In genomic region chr12:26935636-26936378, GRCh38 we compare ENCODE assay signal across 9 cellular contexts. TPM values are rescaled to one million over a fixed set of nuclear protein-coding genes. Genes with fewer than 3 reads are reported as not detected.
A peak's percentile ranks its signal among the peaks of the same experiment; 100 is the strongest.
DNase-seq lines count a peak whose midpoint lies in the region; ATAC-seq and TF ChIP-seq lines count a peak whose summit lies in the region.
"Had no signal": no experiment of that assay in that cellular context is flagged by ENCODE, and none has a peak within 500 bp of the region (broad histone marks: within the 10 kb centered on the region; RNA-seq: fewer than 3 reads in every experiment).

No MANE protein-coding gene starts in this region.

- CTCF ChIA-PET in AG04449 (lab: Yijun Ruan, JAX) (interaction anchor here (0.6 kb wide), 1 partner anchor 370 kb away, joined by 3 read pairs; no protein-coding TSS in a partner anchor), HEK293 (lab: Yijun Ruan, JAX) (interaction anchor here (1.0 kb wide), 1 partner anchor 81 kb away, joined by 3 read pairs; no protein-coding TSS in a partner anchor)
- CTCF ChIA-PET in activated CD8-positive, alpha-beta T cell treated with anti-CD3 and anti-CD28 coated beads, Interleukin-2, amount 10 ng/mL, durations not matched to agents 7 days and 5 days (lab: Charles Lee): interaction anchor here (1.2 to 2.2 kb wide), 4 partner anchors 10 to 78 kb away, joined by 3 to 7 read pairs (median 6); partner anchors contain the start of gene TM7SF3

- H3K27ac ChIP-seq in HEK293 (ENCODE audit: extremely low read depth, low read depth, low read length) (no peak overlapping the region), iPS-20b (ENCODE audit: low read length) (no peak overlapping the region)

- H3K4me3 Mint-ChIP-seq in activated CD8-positive, alpha-beta T cell treated with anti-CD3 and anti-CD28 coated beads, Interleukin-2, amount 10 ng/mL, durations not matched to agents 7 days and 5 days: peak overlapping the region; percentile 95

- H3K36me3 Mint-ChIP-seq in activated CD8-positive, alpha-beta T cell treated with anti-CD3 and anti-CD28 coated beads, Interleukin-2, amount 10 ng/mL, durations not matched to agents 7 days and 5 days (ENCODE audit: low read depth): peaks cover 57% of the 10 kb centered on the region

- H3K4me1 Mint-ChIP-seq in activated CD8-positive, alpha-beta T cell treated with anti-CD3 and anti-CD28 coated beads, Interleukin-2, amount 10 ng/mL, durations not matched to agents 7 days and 5 days (ENCODE audit: low read depth): peaks cover 53% of the 10 kb centered on the region

- DNase-seq in AG04449 (ENCODE audit: low read depth, low spot score) (no peak), NCI-H345 (lab: John Stamatoyannopoulos, UW) (no peak), RPMI8226 (no peak), NCI-H748 treated with DMSO at 0.1 percent for 48 hours (lab: John Stamatoyannopoulos, UW) (no peak)
- DNase-seq in activated CD8-positive, alpha-beta T cell treated with anti-CD3 and anti-CD28 coated beads, Interleukin-2, amount 10 ng/mL, durations not matched to agents 7 days and 5 days: peak; percentile 30
- DNase-seq: NCI-H1048 had no signal

- H3K36me3 ChIP-seq in HEK293 (ENCODE audit: control insufficient read depth in 2 of 2, insufficient read depth in 1 of 2, low read length in 2 of 2) (peaks cover 12 to 19% of the 10 kb centered on the region in 2 experiments; a peak in 2 of 3 replicates), iPS-20b (ENCODE audit: insufficient read depth, low read depth, low read length) (peaks cover 34% of the 10 kb centered on the region)

- no peak for TF ChIP-seq CTCF in AG04449 (IDR thresholded peaks at IDR 0.05; ENCODE audit: insufficient read depth, low read length, missing control alignments)
- TF ChIP-seq CTCF in HEK293 (tag by site-specific recombination; IDR thresholded peaks at IDR 0.05): no peak

- no peak for ATAC-seq in activated CD8-positive, alpha-beta T cell treated with anti-CD3 and anti-CD28 coated beads, Interleukin-2, amount 10 ng/mL, durations not matched to agents 7 days and 5 days
- no peak for ATAC-seq in GM19351 (IDR thresholded peaks at IDR 0.05; ENCODE audit: unreplicated experiment)

- no peaks in the 10 kb centered on the region for H3K27me3 Mint-ChIP-seq in activated CD8-positive, alpha-beta T cell treated with anti-CD3 and anti-CD28 coated beads, Interleukin-2, amount 10 ng/mL, durations not matched to agents 7 days and 5 days (ENCODE audit: low read depth)

- no peaks in the 10 kb centered on the region for H3K9me3 Mint-ChIP-seq in activated CD8-positive, alpha-beta T cell treated with anti-CD3 and anti-CD28 coated beads, Interleukin-2, amount 10 ng/mL, durations not matched to agents 7 days and 5 days (ENCODE audit: insufficient read depth)

- no peaks in the 10 kb centered on the region for H3K9me3 ChIP-seq in HEK293 (ENCODE audit: control insufficient read depth, insufficient read depth, low read depth, low read length)
- no peaks in the 10 kb centered on the region for H3K9me3 ChIP-seq in iPS-20b (ENCODE audit: insufficient read depth, low read depth, low read length)

- no peaks in the 10 kb centered on the region for H3K27me3 ChIP-seq in iPS-20b (ENCODE audit: insufficient read depth, low read length)

- POLR2A ChIA-PET in AG04449 (lab: Yijun Ruan, JAX) (interaction anchor here (0.6 kb wide), 1 partner anchor 86 kb away, joined by 3 read pairs; the partner anchor contains the start of gene MED21), HEK293 (lab: Yijun Ruan, JAX) (no interaction called here)
- POLR2A ChIA-PET in activated CD8-positive, alpha-beta T cell treated with anti-CD3 and anti-CD28 coated beads, Interleukin-2, amount 10 ng/mL, durations not matched to agents 7 days and 5 days (lab: Charles Lee): interaction anchor here (0.7 to 1.1 kb wide), 2 partner anchors 56 to 103 kb away, joined by 3 to 4 read pairs; partner anchors contain the start of gene ITPR2

- peak overlapping the region; percentile 98 for H3K27ac Mint-ChIP-seq in activated CD8-positive, alpha-beta T cell treated with anti-CD3 and anti-CD28 coated beads, Interleukin-2, amount 10 ng/mL, durations not matched to agents 7 days and 5 days

- H3K9ac ChIP-seq in iPS-20b (ENCODE audit: low read depth, low read length): no peak overlapping the region

- peak overlapping the region; percentile 23 for H3K4me3 ChIP-seq in AG04449 (ENCODE audit: low read depth, low read length)
- H3K4me3 ChIP-seq in HEK293 (ENCODE audit: low read depth, low read length): no peak overlapping the region
- H3K4me3 ChIP-seq in iPS-20b (ENCODE audit: low read length): peak overlapping the region; percentile 96

- H3K4me1 ChIP-seq in HEK293 (ENCODE audit: control insufficient read depth, insufficient read depth, low read length) (peaks cover 24% of the 10 kb centered on the region), iPS-20b (ENCODE audit: insufficient read depth, low read length) (peaks cover 14% of the 10 kb centered on the region)

TF ChIP-seq in HEK293, 187 proteins besides CTCF, POLR2A, EP300 and RAD21:
- TF ChIP-seq ZNF704 (tag by site-specific recombination; IDR thresholded peaks at IDR 0.05) (no peak), ZNF404 (tag by site-specific recombination; IDR thresholded peaks at IDR 0.05) (no peak), ZNF48 (tag by site-specific recombination; IDR thresholded peaks at IDR 0.05) (no peak), IKZF3 (tag by site-specific recombination; IDR thresholded peaks at IDR 0.05) (no peak), ZNF311 (tag by site-specific recombination; IDR thresholded peaks at IDR 0.05; ENCODE audit: borderline replicate concordance) (no peak), ZSCAN30 (tag by site-specific recombination; IDR thresholded peaks at IDR 0.05) (no peak), ZNF248 (tag by site-specific recombination; IDR thresholded peaks at IDR 0.05) (no peak), ZSCAN5A (tag by site-specific recombination; IDR thresholded peaks at IDR 0.05) (no peak), ZNF600 (tag by site-specific recombination; IDR thresholded peaks at IDR 0.05) (0 out of 2 replicates have a peak, but pooled peaks have one; percentile 17)
TF ChIP-seq in HEK293: peak in this region for 1.

RNA-seq across cellular contexts. Expression of gene INTS13, which starts 2.0 kb away (rescaled TPM):
- 10 to 100 TPM; 52.8 to 58.3 TPM for total RNA-seq in activated CD8-positive, alpha-beta T cell treated with anti-CD3 and anti-CD28 coated beads, Interleukin-2, amount 10 ng/mL, durations not matched to agents 7 days and 5 days

RNA-seq across cellular contexts. Expression of gene FGFR1OP2, which starts 2.5 kb away (rescaled TPM):
- 10 to 100 TPM; 87.4 to 96.6 TPM for total RNA-seq in activated CD8-positive, alpha-beta T cell treated with anti-CD3 and anti-CD28 coated beads, Interleukin-2, amount 10 ng/mL, durations not matched to agents 7 days and 5 days
